ENCODE assay signal across 9 cellular contexts in genomic region chr3:141796436-141797166, GRCh38. TPM values are rescaled to one million over a fixed set of nuclear protein-coding genes. Genes with fewer than 3 reads are reported as not detected.
DNase-seq lines count a peak whose midpoint lies in the region; ATAC-seq and TF ChIP-seq lines count a peak whose summit lies in the region.
"Had no signal": no experiment of that assay in that cellular context is flagged by ENCODE, and none has a peak within 500 bp of the region (broad histone marks: within the 10 kb centered on the region; RNA-seq: fewer than 3 reads in every experiment).

No MANE protein-coding gene starts in this region.

- DNase-seq in T-helper 2 cell (peak in 4 of 5 experiments; percentile 16 to 96 (median 60)), astrocyte of the hippocampus (ENCODE audit: low read depth, low spot score) (peak; percentile 44), mesothelial cell of epicardium (ENCODE audit: low spot score in 2 of 2, unreplicated experiment in 2 of 2) (no peak), NCI-H146 treated with DMSO at 0.1 percent for 48 hours (lab: John Stamatoyannopoulos, UW; ENCODE audit: unreplicated experiment) (no peak), BE2C (no peak)
- peak; percentile 48 for DNase-seq in stimulated activated CD8-positive, alpha-beta memory T cell treated with anti-CD3 and anti-CD28 coated beads, Interleukin-4, amount 100 ng/mL, for 24 hours (ENCODE audit: low read depth)

- peak overlapping the region; percentile 59 for H3K4me3 Mint-ChIP-seq in mesothelial cell of epicardium

- H3K4me3 ChIP-seq in BE2C (ENCODE audit: low read depth, low read length), result no peak overlapping the region
- H3K4me3 ChIP-seq: SJSA1 had no signal

- peaks cover 8% of the 10 kb centered on the region for H3K4me1 ChIP-seq in BE2C

- H3K9me3 Mint-ChIP-seq in mesothelial cell of epicardium, result peaks cover 3% of the 10 kb centered on the region

- peak overlapping the region; percentile 94 for H3K27ac Mint-ChIP-seq in mesothelial cell of epicardium

- H3K36me3 Mint-ChIP-seq in mesothelial cell of epicardium, result peaks cover 3% of the 10 kb centered on the region

- no peaks in the 10 kb centered on the region for H3K36me3 ChIP-seq in BE2C
- H3K36me3 ChIP-seq: SJSA1 had no signal

- H3K27me3 Mint-ChIP-seq in mesothelial cell of epicardium (ENCODE audit: low read depth), result no peaks in the 10 kb centered on the region

- TF ChIP-seq CTCF in mesothelial cell of epicardium (IDR thresholded peaks at IDR 0.05; ENCODE audit: unreplicated experiment), result no peak
- TF ChIP-seq CTCF in BE2C (IDR thresholded peaks at IDR 0.05; ENCODE audit: low read depth, low read length), result no peak

- H3K9me3 ChIP-seq in BE2C, result no peaks in the 10 kb centered on the region
- H3K9me3 ChIP-seq: SJSA1 had no signal

- no peaks in the 10 kb centered on the region for H3K27me3 ChIP-seq in BE2C
- H3K27me3 ChIP-seq: SJSA1 had no signal

- peaks cover 38% of the 10 kb centered on the region for H3K4me1 Mint-ChIP-seq in mesothelial cell of epicardium

- ATAC-seq in GM18517 (IDR thresholded peaks at IDR 0.05; ENCODE audit: unreplicated experiment), result peak; percentile 99
- ATAC-seq in HG03039 (IDR thresholded peaks at IDR 0.05; ENCODE audit: unreplicated experiment), result peak; percentile 92

RNA-seq across cellular contexts. Expression of gene GRK7, which starts 33.4 kb away (rescaled TPM):
- 0.11 TPM in 1 of 3 replicates, not detected in the others for total RNA-seq in mesothelial cell of epicardium
- not detected for polyA plus RNA-seq in BE2C (2012; ENCODE audit: insufficient read depth, insufficient read length, low read depth)
- total RNA-seq: SJSA1 had no signal

RNA-seq across cellular contexts. Expression of gene RNF7, which starts 58.5 kb away (rescaled TPM):
- 94.3 to 100 TPM (median 95.6 TPM) in 3 replicates for total RNA-seq in mesothelial cell of epicardium
- 258 TPM for polyA plus RNA-seq in BE2C (2012; ENCODE audit: insufficient read depth, insufficient read length, low read depth)

Comparison
In these comparisons a context has a peak if more than half of its experiments do, and no peak if none do; other contexts are left out.
1. DNase-seq: peak in T-helper 2 cell (4 of 5), astrocyte of the hippocampus (single experiment) and stimulated activated CD8-positive, alpha-beta memory T cell treated with anti-CD3 and anti-CD28 coated beads, Interleukin-4, amount 100 ng/mL, for 24 hours (single experiment); none in mesothelial cell of epicardium (0 of 2), NCI-H146 treated with DMSO at 0.1 percent for 48 hours (single experiment) and BE2C (single experiment).